16 cellular contexts compared by ENCODE assay signal in genomic region chr11:103619938-103620337, GRCh38.
DNase-seq lines count a peak whose midpoint lies in the region; ATAC-seq, FAIRE-seq and TF ChIP-seq lines count a peak whose summit lies in the region.
"Had no signal": no experiment of that assay in that cellular context is flagged by ENCODE, and none has a peak within 500 bp of the region (broad histone marks: within the 10 kb centered on the region; RNA-seq: fewer than 3 reads in every experiment).

No MANE protein-coding gene starts in this region.

- no peak for TF ChIP-seq CTCF in A549 (IDR thresholded peaks at IDR 0.05)
- no peak for TF ChIP-seq CTCF in IMR-90 (conservative IDR thresholded peaks at IDR 0.05; ENCODE audit: low read depth, low read length)
- TF ChIP-seq CTCF in endothelial cell of umbilical vein (IDR thresholded peaks at IDR 0.05; ENCODE audit: extremely low read depth in 1 of 2, insufficient read depth in 1 of 2, low read depth in 1 of 2, low read length in 2 of 2): no peak

- CTCF ChIA-PET in A549 (lab: Yijun Ruan, JAX): interaction anchor here (0.6 to 0.8 kb wide), 3 partner anchors 11 to 554 kb away, joined by 3 to 5 read pairs (median 3); no protein-coding TSS in a partner anchor
- CTCF ChIA-PET in IMR-90 (lab: Yijun Ruan, JAX): no interaction called here
- CTCF ChIA-PET in endothelial cell of umbilical vein (lab: Charles Lee): interaction anchor here (1.3 to 2.1 kb wide), 4 partner anchors 11 to 63 kb away, joined by 3 to 9 read pairs (median 4); no protein-coding TSS in a partner anchor

- peak overlapping the region; percentile 91 for H2BK20ac ChIP-seq in IMR-90 (ENCODE audit: low read depth, low read length)

- H3K4me1 ChIP-seq in A549: peaks cover 40% of the 10 kb centered on the region
- H3K4me1 ChIP-seq in IMR-90 (ENCODE audit: control insufficient read depth, insufficient read depth, low read length): peaks cover 5% of the 10 kb centered on the region
- peaks cover 22% of the 10 kb centered on the region for H3K4me1 ChIP-seq in endothelial cell of umbilical vein (ENCODE audit: control insufficient read depth, extremely low read depth, insufficient read depth, low read length)

- TF ChIP-seq RAD21 in A549 (conservative IDR thresholded peaks at IDR 0.05 in 1 of 2, IDR thresholded peaks at IDR 0.05 in 1 of 2) (no peak), IMR-90 (IDR thresholded peaks at IDR 0.05; ENCODE audit: low read length) (no peak)

- no peaks in the 10 kb centered on the region for H3K36me3 ChIP-seq in IMR-90 (ENCODE audit: control insufficient read depth, insufficient read depth, low read length)
- H3K36me3 ChIP-seq in endothelial cell of umbilical vein (ENCODE audit: control insufficient read depth in 2 of 2, extremely low read depth in 1 of 2, insufficient read depth in 2 of 2, low read length in 2 of 2): no peaks in the 10 kb centered on the region
- H3K36me3 ChIP-seq: SJCRH30 had no signal

- H3K79me1 ChIP-seq in IMR-90 (ENCODE audit: low read depth in 1 of 2, low read length in 2 of 2): no peaks in the 10 kb centered on the region

- in situ Hi-C loops in IMR-90 (cut with MboI; ENCODE audit: low sequenced_read_pairs): no loop called here

- ATAC-seq in A549: peak; percentile 71 to 74
- ATAC-seq in IMR-90 (ENCODE audit: low read depth): no peak
- ATAC-seq in GM18907 (IDR thresholded peaks at IDR 0.05; ENCODE audit: unreplicated experiment): no peak
- ATAC-seq: T-cell had no signal

- FAIRE-seq in A549 (lab: Jason Lieb, UNC) (no peak), endothelial cell of umbilical vein (lab: Jason Lieb, UNC) (no peak)
- FAIRE-seq: HTR-8/SVneo had no signal

- H3K4ac ChIP-seq in IMR-90 (ENCODE audit: low read depth, low read length): peak overlapping the region; percentile 72

- H2BK5ac ChIP-seq in IMR-90 (ENCODE audit: low read depth, low read length, poor library complexity, severe bottlenecking): no peak overlapping the region

- H3K14ac ChIP-seq in IMR-90 (replicated peaks; ENCODE audit: low read depth, low read length): peak overlapping the region; percentile 70

- H3K79me2 ChIP-seq in endothelial cell of umbilical vein (ENCODE audit: control insufficient read depth, insufficient read depth, low read length): no peaks in the 10 kb centered on the region

- DNase-seq in A549 (ENCODE audit: low read depth in 1 of 2, low spot score in 1 of 2): peak in 1 of 2 experiments; percentile 39
- DNase-seq in IMR-90: no peak
- DNase-seq in RPMI7951 (ENCODE audit: low read depth): peak; percentile 22
- DNase-seq in endothelial cell of umbilical vein (ENCODE audit: low read depth, low spot score): no peak
- no peak for DNase-seq in NCI-H345 (lab: John Stamatoyannopoulos, UW)
- no peak for DNase-seq in activated CD4-positive, alpha-beta T cell treated with anti-CD3 and anti-CD28 coated beads, Interleukin-2, amount 50 U/mL, for 48 hours
- DNase-seq: AML-193, DMS79, NCI-H1417 treated with DMSO at 0.1 percent for 48 hours, NCI-H1930, NCI-H446 treated with DMSO at 0.1 percent for 48 hours, T-cell had no signal

- peak overlapping the region; percentile 83; the same call in 2 of the 3 replicates for H2BK15ac ChIP-seq in IMR-90 (ENCODE audit: low read depth, low read length)

- H3K4me2 ChIP-seq in A549: peak overlapping the region; percentile 47
- no peak overlapping the region for H3K4me2 ChIP-seq in IMR-90 (ENCODE audit: low read depth, low read length)
- no peak overlapping the region for H3K4me2 ChIP-seq in endothelial cell of umbilical vein (ENCODE audit: insufficient read depth, low read length)

- H3K4me3 ChIP-seq in A549: no peak overlapping the region
- no peak overlapping the region for H3K4me3 ChIP-seq in IMR-90 (ENCODE audit: insufficient read depth, low read depth, low read length)
- H3K4me3 ChIP-seq in endothelial cell of umbilical vein (replicated peaks in 1 of 3; ENCODE audit: insufficient read depth in 1 of 3, low read depth in 1 of 3, low read length in 3 of 3): no peak overlapping the region
- H3K4me3 ChIP-seq: SJCRH30 had no signal

- 12% methylated on average over 2 of the region's 2 CpGs for WGBS in A549 (ENCODE audit: missing lambda C conversion rate)
- WGBS in IMR-90 (ENCODE audit: extremely low coverage in 2 of 2, insufficient read length in 1 of 2), 2 experiments: no CpG with 5 or more reads among the region's 2 CpGs

- H3K9me1 ChIP-seq in IMR-90 (ENCODE audit: insufficient read depth, low read length): peaks cover 5% of the 10 kb centered on the region; the same call in 1 of the 2 replicates
- no peaks in the 10 kb centered on the region for H3K9me1 ChIP-seq in endothelial cell of umbilical vein (replicated peaks; ENCODE audit: control insufficient read depth, extremely low read depth, insufficient read depth, low read length)

- TF ChIP-seq POLR2A in A549 (IDR thresholded peaks at IDR 0.05; ENCODE audit: low read length) (no peak), IMR-90 (IDR thresholded peaks at IDR 0.05; ENCODE audit: low read depth, low read length) (no peak), endothelial cell of umbilical vein (IDR thresholded peaks at IDR 0.05; ENCODE audit: low read depth, low read length) (no peak)

- peak overlapping the region; percentile 29; the same call in 1 of the 2 replicates for H3K18ac ChIP-seq in IMR-90 (ENCODE audit: low read depth, low read length)

- dilution Hi-C loops in IMR-90 (cut with HindIII; ENCODE audit: low sequenced_read_pairs, unreplicated experiment): no loop called here
- dilution Hi-C loops in endothelial cell of umbilical vein (cut with MboI; ENCODE audit: extremely low pct_ligation_motif_present, low sequenced_read_pairs): no loop called here

- no peak overlapping the region; the same call in 1 of the 2 replicates for H3K23ac ChIP-seq in IMR-90 (ENCODE audit: low read depth, low read length)

- BruUV-seq in IMR-90 (replicated peaks; lab: Mats Ljungman, UMichigan) (no TSS peak), endothelial cell of umbilical vein (replicated peaks; lab: Mats Ljungman, UMichigan) (no TSS peak)

- peak overlapping the region; percentile 77 for H2AK5ac ChIP-seq in IMR-90 (ENCODE audit: low read depth, low read length)

- no peak for TF ChIP-seq EP300 in A549 (IDR thresholded peaks at IDR 0.05)

- H4K8ac ChIP-seq in IMR-90 (ENCODE audit: low read depth in 2 of 2, low read length in 2 of 2): peak overlapping the region; percentile 62; a peak in 2 of 4 replicates

- H3K9me3 ChIP-seq in A549 (peaks cover 21% of the 10 kb centered on the region), IMR-90 (ENCODE audit: control insufficient read depth, insufficient read depth, low read length) (no peaks in the 10 kb centered on the region), endothelial cell of umbilical vein (replicated peaks; ENCODE audit: control insufficient read depth, insufficient read depth, low read length) (no peaks in the 10 kb centered on the region)
- H3K9me3 ChIP-seq: SJCRH30 had no signal

- H4K20me1 ChIP-seq in IMR-90 (ENCODE audit: insufficient read depth, low read length) (no peaks in the 10 kb centered on the region), endothelial cell of umbilical vein (replicated peaks; ENCODE audit: control insufficient read depth, extremely low read depth, insufficient read depth, low read length) (no peaks in the 10 kb centered on the region)

- H3K9ac ChIP-seq in IMR-90 (ENCODE audit: low read depth, low read length) (no peak overlapping the region), endothelial cell of umbilical vein (replicated peaks; ENCODE audit: extremely low read depth, insufficient read depth, low read length) (no peak overlapping the region)

- H4K5ac ChIP-seq in IMR-90 (ENCODE audit: low read depth, low read length): no peak overlapping the region; the same call in 1 of the 2 replicates

- POLR2A ChIA-PET in A549 (lab: Yijun Ruan, JAX) (interaction anchor here (0.6 kb wide), 1 partner anchor 544 kb away, joined by 3 read pairs; the partner anchor contains the start of gene PDGFD), IMR-90 (lab: Charles Lee; ENCODE audit: unreplicated experiment) (interaction anchor here (0.6 kb wide), 1 partner anchor 28 kb away, joined by 3 read pairs; no protein-coding TSS in a partner anchor), endothelial cell of umbilical vein (lab: Charles Lee) (interaction anchor here (0.8 kb wide), 1 partner anchor 11 kb away, joined by 3 read pairs; no protein-coding TSS in a partner anchor)

- H3K27me3 ChIP-seq in IMR-90 (ENCODE audit: control insufficient read depth, insufficient read depth, low read length) (no peaks in the 10 kb centered on the region), endothelial cell of umbilical vein (ENCODE audit: control insufficient read depth in 2 of 2, insufficient read depth in 2 of 2, low read length in 2 of 2) (no peaks in the 10 kb centered on the region)
- H3K27me3 ChIP-seq: SJCRH30 had no signal

- H2AFZ ChIP-seq in IMR-90 (replicated peaks; ENCODE audit: low read length, poor library complexity) (peak overlapping the region; percentile 12), endothelial cell of umbilical vein (ENCODE audit: low read depth, low read length) (peak overlapping the region; percentile 34)

- peak overlapping the region; percentile 73; the same call in 1 of the 2 replicates for H4K91ac ChIP-seq in IMR-90 (ENCODE audit: insufficient read depth, low read depth, low read length)

- intact Hi-C loops in IMR-90 (cut with micrococcal nuclease): no loop called here
- intact Hi-C loops in endothelial cell of umbilical vein (cut with micrococcal nuclease): loop anchor here (10.0 kb wide), 2 partner anchors 185 to 1425 kb away; partner anchors contain the start of gene CARD16

- H2AK9ac ChIP-seq in IMR-90 (replicated peaks; ENCODE audit: low read depth, low read length, poor library complexity): no peak overlapping the region

- H3K56ac ChIP-seq in IMR-90 (ENCODE audit: extremely low read depth, insufficient read depth, low read length): no peak overlapping the region

- peak overlapping the region; percentile 88 for H2BK120ac ChIP-seq in IMR-90 (ENCODE audit: low read depth, low read length)

- H3K27ac ChIP-seq in A549: peak overlapping the region; percentile 81 to 96
- no peak overlapping the region for H3K27ac ChIP-seq in IMR-90 (ENCODE audit: insufficient read depth, low read length)
- no peak overlapping the region for H3K27ac ChIP-seq in endothelial cell of umbilical vein (ENCODE audit: insufficient read depth, low read depth, low read length)
- H3K27ac ChIP-seq: HL-60, SJCRH30 had no signal

TF ChIP-seq in A549, 52 proteins besides CTCF, POLR2A, EP300 and RAD21:
- no peak for TF ChIP-seq FOXS1 (CRISPR knock-in tag; IDR thresholded peaks at IDR 0.05)
- no peak for TF ChIP-seq PHF8 (IDR thresholded peaks at IDR 0.05; ENCODE audit: borderline replicate concordance, low read depth)
- no peak for TF ChIP-seq TFCP2L1 (CRISPR knock-in tag; IDR thresholded peaks at IDR 0.05)

TF ChIP-seq in endothelial cell of umbilical vein, 7 proteins besides CTCF, POLR2A, EP300 and RAD21 (continues in another document):
- TF ChIP-seq FOS (IDR thresholded peaks at IDR 0.05; ENCODE audit: borderline replicate concordance, insufficient read depth, low read length) (no peak), GATA2 (IDR thresholded peaks at IDR 0.05; ENCODE audit: insufficient read depth, insufficient read length, low read depth, low read length) (no peak), EZH2 (IDR thresholded peaks at IDR 0.05; ENCODE audit: borderline replicate concordance, low read depth, low read length, severe bottlenecking) (no peak), POLR2AphosphoS5 (IDR thresholded peaks at IDR 0.05; ENCODE audit: insufficient read depth, low read depth, low read length) (no peak)

Comparison
In these comparisons a context has a peak if more than half of its experiments do, and no peak if none do; other contexts are left out.
1. ATAC-seq: peak in A549 (2 of 2); none in IMR-90 (single experiment) and GM18907 (single experiment).
2. H3K27ac ChIP-seq: peak in A549 (2 of 2); none in IMR-90 (single experiment) and endothelial cell of umbilical vein (single experiment).